In genomic region chr6:19852090-19852457, GRCh38 we compare ENCODE assay signal across 12 cellular contexts. TPM values are rescaled to one million over a fixed set of nuclear protein-coding genes. Genes with fewer than 3 reads are reported as not detected.
"Had no signal": no experiment of that assay in that cellular context is flagged by ENCODE, and none has a peak within 500 bp of the region (broad histone marks: within the 10 kb centered on the region; RNA-seq: fewer than 3 reads in every experiment).

No MANE protein-coding gene starts in this region.

- H3K79me2 ChIP-seq: hepatocyte had no signal

- H3K27me3 ChIP-seq: hepatocyte, tibial nerve had no signal

- H3K4me3 ChIP-seq: hepatocyte had no signal

- ATAC-seq: activated T-cell treated with anti-CD3 and anti-CD28 coated beads, Interleukin-2, amount 50 U/mL, for 72 hours had no signal

- DNase-seq: activated CD4-positive, alpha-beta memory T cell treated with anti-CD3 and anti-CD28 coated beads for 36 hours; activated gamma-delta T cell treated with Interleukin-2 at 50 U/mL for 16 hours; activated T-cell treated with anti-CD3 and anti-CD28 coated beads, Interleukin-2, amount 50 U/mL, for 72 hours; aorta; effector CD4-positive, alpha-beta T cell; kidney; left ventricle myocardium superior; right cardiac atrium; T-helper 9 cell had no signal

- H3K36me3 ChIP-seq: tibial nerve had no signal

- H3K9me3 ChIP-seq: tibial nerve had no signal

RNA-seq across cellular contexts. Expression of gene ID4, which starts 14.9 kb away (rescaled TPM):
- polyA plus RNA-seq: endothelial cell of umbilical vein had no signal
